ENCODE assay signal across 14 cellular contexts in the genomic region with DNA sequence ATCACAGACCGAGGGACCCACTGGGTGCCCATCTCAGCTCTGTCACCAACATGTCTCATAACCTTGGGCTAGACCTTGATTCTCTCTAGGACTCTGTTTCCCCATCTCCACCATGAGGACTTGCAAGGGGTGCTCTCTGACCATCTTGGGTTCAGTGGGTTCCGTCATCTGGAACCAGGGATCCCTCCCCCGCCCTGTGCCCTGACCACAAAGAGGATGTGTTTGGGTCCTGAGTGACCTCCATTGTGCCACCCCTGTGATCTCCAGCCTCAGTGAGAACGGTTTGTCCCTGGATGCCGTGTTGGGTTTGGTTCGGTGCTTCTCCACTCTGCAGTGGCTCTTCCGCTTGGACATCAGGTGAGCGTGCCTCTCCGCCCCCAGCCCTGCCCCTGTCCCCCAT. TPM values are rescaled to one million over a fixed set of nuclear protein-coding genes. Genes with fewer than 3 reads are reported as not detected.
DNase-seq lines count a peak whose midpoint lies in the region; ATAC-seq and TF ChIP-seq lines count a peak whose summit lies in the region.
"Had no signal": no experiment of that assay in that cellular context is flagged by ENCODE, and none has a peak within 500 bp of the region (broad histone marks: within the 10 kb centered on the region; RNA-seq: fewer than 3 reads in every experiment).

No MANE protein-coding gene starts in this region.

- TF ChIP-seq POLR2A in testis (IDR thresholded peaks at IDR 0.05) (no peak), gastroesophageal sphincter (IDR thresholded peaks at IDR 0.05) (no peak)

- no peak overlapping the region for H3K4me3 Mint-ChIP-seq in T-helper 2 cell treated with Interferon-gamma antibody and Interleukin-4, amounts not matched to agents 5 μg/mL and 100 μg/mL, for 36 hours
- peak overlapping the region; percentile 84 for H3K4me3 Mint-ChIP-seq in activated T-helper 17 cell treated with anti-CD3 and anti-CD28 coated beads, Interleukin-2, amount 50 U/mL, for 72 hours
- H3K4me3 Mint-ChIP-seq: neural progenitor cell had no signal

- no peaks in the 10 kb centered on the region for H3K27me3 ChIP-seq in KMS-11 (ENCODE audit: insufficient read depth, low read depth)
- H3K27me3 ChIP-seq in osteoblast (ENCODE audit: insufficient read depth, low read length) = no peaks in the 10 kb centered on the region
- H3K27me3 ChIP-seq in testis = no peaks in the 10 kb centered on the region
- no peaks in the 10 kb centered on the region for H3K27me3 ChIP-seq in gastroesophageal sphincter
- H3K27me3 ChIP-seq: neural progenitor cell had no signal

- H3K27ac ChIP-seq in KMS-11 (peak overlapping the region; percentile 88), osteoblast (ENCODE audit: low read depth, low read length) (no peak overlapping the region), testis (no peak overlapping the region), gastroesophageal sphincter (no peak overlapping the region)
- H3K27ac ChIP-seq: coronary artery, neural progenitor cell, thoracic aorta had no signal

- no peaks in the 10 kb centered on the region for H3K79me2 ChIP-seq in KMS-11 (ENCODE audit: insufficient read depth, low read depth)
- no peaks in the 10 kb centered on the region for H3K79me2 ChIP-seq in osteoblast (ENCODE audit: insufficient read depth, low read length)

- H3K27me3 Mint-ChIP-seq in T-helper 2 cell treated with Interferon-gamma antibody and Interleukin-4, amounts not matched to agents 5 μg/mL and 100 μg/mL, for 36 hours (ENCODE audit: low read depth) = no peaks in the 10 kb centered on the region
- no peaks in the 10 kb centered on the region for H3K27me3 Mint-ChIP-seq in activated T-helper 17 cell treated with anti-CD3 and anti-CD28 coated beads, Interleukin-2, amount 50 U/mL, for 72 hours

- DNase-seq in T-helper 2 cell treated with Interferon-gamma antibody and Interleukin-4, amounts not matched to agents 5 μg/mL and 100 μg/mL, for 36 hours (ENCODE audit: low spot score) = no peak
- no peak for DNase-seq in T-helper 2 cell
- DNase-seq in osteoblast (ENCODE audit: insufficient read length, low spot score, missing footprints) = peak; percentile 38
- DNase-seq in SK-N-DZ (ENCODE audit: low spot score) = no peak
- DNase-seq in testis = no peak
- DNase-seq: NCI-H187, NCI-H446 treated with DMSO at 0.1 percent for 48 hours, SK-N-SH had no signal

- H3K36me3 ChIP-seq in KMS-11 (ENCODE audit: insufficient read depth) (no peaks in the 10 kb centered on the region), osteoblast (ENCODE audit: insufficient read depth, low read length) (peaks cover 61% of the 10 kb centered on the region), testis (ENCODE audit: low read depth, missing control alignments) (no peaks in the 10 kb centered on the region), gastroesophageal sphincter (peaks cover 0 to 78% of the 10 kb centered on the region in 2 donors)
- H3K36me3 ChIP-seq: neural progenitor cell had no signal

- H3K4me2 ChIP-seq in KMS-11 (peak overlapping the region; percentile 67), osteoblast (ENCODE audit: insufficient read depth, low read length) (no peak overlapping the region)
- H3K4me2 ChIP-seq: neural progenitor cell, SK-N-SH had no signal

- H3K4me1 Mint-ChIP-seq in T-helper 2 cell treated with Interferon-gamma antibody and Interleukin-4, amounts not matched to agents 5 μg/mL and 100 μg/mL, for 36 hours (ENCODE audit: low read depth) = peaks cover 47% of the 10 kb centered on the region
- H3K4me1 Mint-ChIP-seq in activated T-helper 17 cell treated with anti-CD3 and anti-CD28 coated beads, Interleukin-2, amount 50 U/mL, for 72 hours = peaks cover 48% of the 10 kb centered on the region

- no peak for TF ChIP-seq EP300 in gastroesophageal sphincter (IDR thresholded peaks at IDR 0.05)

- no peak for ATAC-seq in activated T-helper 17 cell treated with anti-CD3 and anti-CD28 coated beads, Interleukin-2, amount 50 U/mL, for 72 hours (replicated peaks)
- no peak for ATAC-seq in gastroesophageal sphincter

- H3K36me3 Mint-ChIP-seq in T-helper 2 cell treated with Interferon-gamma antibody and Interleukin-4, amounts not matched to agents 5 μg/mL and 100 μg/mL, for 36 hours (ENCODE audit: low read depth) = peaks cover 78% of the 10 kb centered on the region
- peaks cover 96% of the 10 kb centered on the region for H3K36me3 Mint-ChIP-seq in activated T-helper 17 cell treated with anti-CD3 and anti-CD28 coated beads, Interleukin-2, amount 50 U/mL, for 72 hours (ENCODE audit: low read depth)
- H3K36me3 Mint-ChIP-seq: neural progenitor cell had no signal

- TF ChIP-seq CTCF in KMS-11 (conservative IDR thresholded peaks at IDR 0.05; ENCODE audit: low read depth, low read length) = no peak
- no peak for TF ChIP-seq CTCF in osteoblast (IDR thresholded peaks at IDR 0.05; ENCODE audit: extremely low read depth, low read depth, low read length)
- no peak for TF ChIP-seq CTCF in testis (IDR thresholded peaks at IDR 0.05)
- TF ChIP-seq CTCF in gastroesophageal sphincter (IDR thresholded peaks at IDR 0.05) = no peak

- WGBS in testis, 2 donors = 80 to 95% methylated on average over 9 of the region's 9 CpGs
- WGBS in gastroesophageal sphincter (ENCODE audit: low coverage in 1 of 2), 2 donors = 95 to 100% methylated on average over 1 to 4 of the region's 9 CpGs

- peak overlapping the region; percentile 37; the same call in 1 of the 2 replicates for H3K9ac ChIP-seq in KMS-11
- H3K9ac ChIP-seq: neural progenitor cell, SK-N-SH had no signal

- intact Hi-C loops in testis (cut with DNase I; ENCODE audit: low total_unique reads) = no loop called here

- H3K4me1 ChIP-seq in KMS-11 (ENCODE audit: low read depth, poor library complexity, severe bottlenecking) (peaks cover 70% of the 10 kb centered on the region), osteoblast (ENCODE audit: insufficient read depth, low read length) (peaks cover 14% of the 10 kb centered on the region), testis (peaks cover 5% of the 10 kb centered on the region), gastroesophageal sphincter (no peaks in the 10 kb centered on the region)

- H2AFZ ChIP-seq in KMS-11 (ENCODE audit: low read depth) (no peak overlapping the region), osteoblast (ENCODE audit: low read length) (no peak overlapping the region)
- H2AFZ ChIP-seq: neural progenitor cell had no signal

- H4K20me1 ChIP-seq in KMS-11 (ENCODE audit: insufficient read depth) (no peaks in the 10 kb centered on the region), osteoblast (ENCODE audit: insufficient read depth, low read length) (no peaks in the 10 kb centered on the region)

- H3K4me3 ChIP-seq in KMS-11 (IDR thresholded peaks at IDR 0.05; ENCODE audit: insufficient read depth, low read depth, low read length) (no peak overlapping the region), osteoblast (ENCODE audit: insufficient read depth, low read length) (no peak overlapping the region), testis (no peak overlapping the region), gastroesophageal sphincter (no peak overlapping the region)
- H3K4me3 ChIP-seq: coronary artery, neural progenitor cell, thoracic aorta had no signal

- peak overlapping the region; percentile 98 for H3K27ac Mint-ChIP-seq in T-helper 2 cell treated with Interferon-gamma antibody and Interleukin-4, amounts not matched to agents 5 μg/mL and 100 μg/mL, for 36 hours
- H3K27ac Mint-ChIP-seq in activated T-helper 17 cell treated with anti-CD3 and anti-CD28 coated beads, Interleukin-2, amount 50 U/mL, for 72 hours = peak overlapping the region; percentile 99
- H3K27ac Mint-ChIP-seq: neural progenitor cell had no signal

- no peaks in the 10 kb centered on the region for H3K9me3 Mint-ChIP-seq in T-helper 2 cell treated with Interferon-gamma antibody and Interleukin-4, amounts not matched to agents 5 μg/mL and 100 μg/mL, for 36 hours
- H3K9me3 Mint-ChIP-seq in activated T-helper 17 cell treated with anti-CD3 and anti-CD28 coated beads, Interleukin-2, amount 50 U/mL, for 72 hours = no peaks in the 10 kb centered on the region

- H3K9me3 ChIP-seq in osteoblast (ENCODE audit: low read depth, low read length) = no peaks in the 10 kb centered on the region
- H3K9me3 ChIP-seq in testis = no peaks in the 10 kb centered on the region
- no peaks in the 10 kb centered on the region for H3K9me3 ChIP-seq in gastroesophageal sphincter
- H3K9me3 ChIP-seq: SK-N-SH, thoracic aorta had no signal

RNA-seq across cellular contexts. Expression of a gene that starts 49.1 kb away (rescaled TPM):
- 1 to 10 TPM; 3.8 to 4.4 TPM for total RNA-seq in activated T-helper 17 cell treated with anti-CD3 and anti-CD28 coated beads, Interleukin-2, amount 50 U/mL, for 72 hours
- total RNA-seq in osteoblast (11.6 and 15.3 TPM in 2 replicates), testis (10 to 100 TPM; 18.3 to 25.2 TPM), gastroesophageal sphincter (10 to 100 TPM; 18.0 to 38.7 (median 27.8) TPM)
- 44.8 and 47.5 TPM in 2 replicates for polyA plus RNA-seq in SK-N-DZ (2014; cell fraction: cytosol; rRNA removed)
- 25.9 and 29.3 TPM in 2 replicates for polyA plus RNA-seq in SK-N-DZ (2014; cell fraction: nucleus; rRNA removed)
- 51.8 TPM for polyA plus RNA-seq in testis (ENCODE audit: insufficient read depth, low read depth, low replicate concordance)

RNA-seq across cellular contexts. Expression of a gene that starts 53.9 kb away (rescaled TPM):
- total RNA-seq in activated T-helper 17 cell treated with anti-CD3 and anti-CD28 coated beads, Interleukin-2, amount 50 U/mL, for 72 hours = 100 to 1,000 TPM; 182 to 219 TPM
- total RNA-seq in osteoblast = 52.1 and 57.2 TPM in 2 replicates
- polyA plus RNA-seq in SK-N-DZ (2014; cell fraction: cytosol; rRNA removed) = not detected in 2 replicates
- 1.1 TPM in 1 of 2 replicates, not detected in the other for polyA plus RNA-seq in SK-N-DZ (2014; cell fraction: nucleus; rRNA removed)
- total RNA-seq in testis = 10 to 100 TPM; 12.0 to 14.9 TPM
- 10.3 TPM for polyA plus RNA-seq in testis (ENCODE audit: insufficient read depth, low read depth, low replicate concordance)
- total RNA-seq in gastroesophageal sphincter = 10 to 100 TPM; 11.1 to 39.7 (median 16.3) TPM
